12 cellular contexts compared by ENCODE assay signal in genomic region chr17:17104494-17104893, GRCh38.
DNase-seq lines count a peak whose midpoint lies in the region; ATAC-seq and TF ChIP-seq lines count a peak whose summit lies in the region.
"Had no signal": no experiment of that assay in that cellular context is flagged by ENCODE, and none has a peak within 500 bp of the region (broad histone marks: within the 10 kb centered on the region; RNA-seq: fewer than 3 reads in every experiment).

No MANE protein-coding gene starts in this region.

- H3K36me3 ChIP-seq in heart right ventricle (peaks cover 0 to 17% (median 0%) of the 10 kb centered on the region in 9 donors), endodermal cell (ENCODE audit: control insufficient read depth, insufficient read depth, low read length) (peaks cover 4% of the 10 kb centered on the region), neural progenitor cell (no peaks in the 10 kb centered on the region), upper lobe of left lung (peaks cover 0 to 8% (median 0%) of the 10 kb centered on the region in 4 donors)

- no peaks in the 10 kb centered on the region for H3F3A ChIP-seq in neural progenitor cell (ENCODE audit: low read depth)

- H3K79me2 ChIP-seq in neural progenitor cell (ENCODE audit: low read depth): peaks cover 12% of the 10 kb centered on the region

- DNase-seq in heart right ventricle (no peak), cardiac septum (ENCODE audit: low spot score) (no peak), endodermal cell (no peak), neural progenitor cell (ENCODE audit: low spot score) (no peak), upper lobe of left lung (no peak), NCI-H2029 treated with DMSO at 0.1 percent for 48 hours (lab: John Stamatoyannopoulos, UW) (no peak)
- DNase-seq: activated CD8-positive, alpha-beta memory T cell treated with anti-CD3 and anti-CD28 coated beads, Interleukin-2, amount 10 ng/mL, durations not matched to agents 7 days and 5 days; activated naive CD4-positive, alpha-beta T cell treated with anti-CD3 and anti-CD28 coated beads, Interleukin-2, amount 10 ng/mL, durations not matched to agents 7 days and 5 days; spleen had no signal

- H3K9ac ChIP-seq in endodermal cell (ENCODE audit: extremely low read depth, low read length, poor library complexity, severe bottlenecking) (no peak overlapping the region), neural progenitor cell (no peak overlapping the region)

- intact Hi-C loops in heart right ventricle (cut with DNase I) (loop anchor here in 1 of 10 donors (10.0 kb wide), 1 partner anchor 60 kb away; the partner anchor contains the start of gene MPRIP), cardiac septum (cut with DNase I) (no loop called here)

- H3K4me1 Mint-ChIP-seq in endodermal cell (peaks cover 9% of the 10 kb centered on the region), neural progenitor cell (peaks cover 33% of the 10 kb centered on the region)

- H3K4me3 ChIP-seq in heart right ventricle (no peak overlapping the region), endodermal cell (ENCODE audit: low read length) (no peak overlapping the region), neural progenitor cell (no peak overlapping the region), upper lobe of left lung (no peak overlapping the region)
- H3K4me3 ChIP-seq: spleen, tibial nerve had no signal

- no peaks in the 10 kb centered on the region for H3K27me3 ChIP-seq in heart right ventricle
- no peaks in the 10 kb centered on the region for H3K27me3 ChIP-seq in endodermal cell (ENCODE audit: control insufficient read depth, insufficient read depth, low read length, poor library complexity, severe bottlenecking)
- H3K27me3 ChIP-seq in neural progenitor cell: no peaks in the 10 kb centered on the region
- H3K27me3 ChIP-seq in upper lobe of left lung: no peaks in the 10 kb centered on the region
- H3K27me3 ChIP-seq: spleen, tibial nerve had no signal

- H3K9me3 Mint-ChIP-seq in endodermal cell (no peaks in the 10 kb centered on the region), neural progenitor cell (no peaks in the 10 kb centered on the region)
- H3K9me3 Mint-ChIP-seq: activated naive CD4-positive, alpha-beta T cell treated with anti-CD3 and anti-CD28 coated beads, Interleukin-2, amount 10 ng/mL, durations not matched to agents 7 days and 5 days had no signal

- no peak for TF ChIP-seq EP300 in upper lobe of left lung (IDR thresholded peaks at IDR 0.05)

- no peak overlapping the region for H2AFZ ChIP-seq in neural progenitor cell (replicated peaks)

- H3K27ac Mint-ChIP-seq in endodermal cell (peak overlapping the region; percentile 58), neural progenitor cell (peak overlapping the region; percentile 29)
- H3K27ac Mint-ChIP-seq: activated CD8-positive, alpha-beta memory T cell treated with anti-CD3 and anti-CD28 coated beads, Interleukin-2, amount 10 ng/mL, durations not matched to agents 7 days and 5 days; activated naive CD4-positive, alpha-beta T cell treated with anti-CD3 and anti-CD28 coated beads, Interleukin-2, amount 10 ng/mL, durations not matched to agents 7 days and 5 days had no signal

- H3K4me1 ChIP-seq in heart right ventricle: peaks cover 49 to 100% (median 90%) of the 10 kb centered on the region in 9 donors
- no peaks in the 10 kb centered on the region for H3K4me1 ChIP-seq in endodermal cell (ENCODE audit: control insufficient read depth, insufficient read depth, low read length)
- H3K4me1 ChIP-seq in neural progenitor cell: peaks cover 14% of the 10 kb centered on the region
- peaks cover 36 to 66% (median 55%) of the 10 kb centered on the region in 4 donors for H3K4me1 ChIP-seq in upper lobe of left lung

- H3K9me3 ChIP-seq in heart right ventricle (no peaks in the 10 kb centered on the region), endodermal cell (ENCODE audit: control insufficient read depth, low read length) (no peaks in the 10 kb centered on the region), neural progenitor cell (ENCODE audit: low read depth) (no peaks in the 10 kb centered on the region), upper lobe of left lung (no peaks in the 10 kb centered on the region)
- H3K9me3 ChIP-seq: spleen, tibial nerve had no signal

- peak overlapping the region in 9 of 10 donors; percentile 26 to 90 (median 75) for H3K27ac ChIP-seq in heart right ventricle
- no peak overlapping the region for H3K27ac ChIP-seq in endodermal cell (ENCODE audit: low read depth, low read length)
- H3K27ac ChIP-seq in neural progenitor cell: no peak overlapping the region
- H3K27ac ChIP-seq in upper lobe of left lung: peak overlapping the region in 3 of 4 donors; percentile 12 to 43 (median 27)

- H3K4me3 Mint-ChIP-seq in endodermal cell (no peak overlapping the region), neural progenitor cell (no peak overlapping the region)
- H3K4me3 Mint-ChIP-seq: activated CD8-positive, alpha-beta memory T cell treated with anti-CD3 and anti-CD28 coated beads, Interleukin-2, amount 10 ng/mL, durations not matched to agents 7 days and 5 days; activated naive CD4-positive, alpha-beta T cell treated with anti-CD3 and anti-CD28 coated beads, Interleukin-2, amount 10 ng/mL, durations not matched to agents 7 days and 5 days had no signal

- 59 to 61% methylated on average over 11 of the region's 11 CpGs for WGBS in heart right ventricle, 2 donors
- 93 to 96% methylated on average over 9 to 11 of the region's 11 CpGs for WGBS in endodermal cell (ENCODE audit: insufficient coverage in 1 of 2, insufficient read length in 1 of 2), 2 experiments
- WGBS in upper lobe of left lung, 2 donors: 77 to 87% methylated on average over 11 of the region's 11 CpGs

- H3K36me3 Mint-ChIP-seq in endodermal cell (ENCODE audit: low read depth) (peaks cover 1% of the 10 kb centered on the region), neural progenitor cell (peaks cover 4% of the 10 kb centered on the region)
- H3K36me3 Mint-ChIP-seq: activated CD8-positive, alpha-beta memory T cell treated with anti-CD3 and anti-CD28 coated beads, Interleukin-2, amount 10 ng/mL, durations not matched to agents 7 days and 5 days had no signal

- TF ChIP-seq POLR2A in upper lobe of left lung (IDR thresholded peaks at IDR 0.05): no peak

- no peaks in the 10 kb centered on the region for H3K27me3 Mint-ChIP-seq in endodermal cell (ENCODE audit: insufficient read depth)
- H3K27me3 Mint-ChIP-seq in neural progenitor cell (ENCODE audit: insufficient read depth, low read depth): peaks cover 4% of the 10 kb centered on the region
- H3K27me3 Mint-ChIP-seq: activated CD8-positive, alpha-beta memory T cell treated with anti-CD3 and anti-CD28 coated beads, Interleukin-2, amount 10 ng/mL, durations not matched to agents 7 days and 5 days; activated naive CD4-positive, alpha-beta T cell treated with anti-CD3 and anti-CD28 coated beads, Interleukin-2, amount 10 ng/mL, durations not matched to agents 7 days and 5 days had no signal

- H4K20me1 ChIP-seq in neural progenitor cell (ENCODE audit: low read depth): peaks cover 44% of the 10 kb centered on the region

- TF ChIP-seq CTCF in heart right ventricle (IDR thresholded peaks at IDR 0.05) (no peak), endodermal cell (conservative IDR thresholded peaks at IDR 0.05) (no peak), neural progenitor cell (IDR thresholded peaks at IDR 0.05) (no peak), upper lobe of left lung (IDR thresholded peaks at IDR 0.05) (no peak)

- H3K4me2 ChIP-seq in neural progenitor cell: no peak overlapping the region

- ATAC-seq in heart right ventricle (no peak), upper lobe of left lung (ENCODE audit: low FRiP score in 2 of 2) (no peak), GM18861 (IDR thresholded peaks at IDR 0.05; ENCODE audit: unreplicated experiment) (no peak), HG02884 (IDR thresholded peaks at IDR 0.05; ENCODE audit: unreplicated experiment) (no peak)
- ATAC-seq: activated CD8-positive, alpha-beta memory T cell treated with anti-CD3 and anti-CD28 coated beads, Interleukin-2, amount 10 ng/mL, durations not matched to agents 7 days and 5 days had no signal

Comparison
In these comparisons a context has a peak if more than half of its experiments do, and no peak if none do; other contexts are left out.
1. H3K27ac ChIP-seq: peak in heart right ventricle (9 of 10) and upper lobe of left lung (3 of 4); none in endodermal cell (single experiment) and neural progenitor cell (single experiment).